Comparison of ENCODE assay signal across 1 cellular context in the genomic region with DNA sequence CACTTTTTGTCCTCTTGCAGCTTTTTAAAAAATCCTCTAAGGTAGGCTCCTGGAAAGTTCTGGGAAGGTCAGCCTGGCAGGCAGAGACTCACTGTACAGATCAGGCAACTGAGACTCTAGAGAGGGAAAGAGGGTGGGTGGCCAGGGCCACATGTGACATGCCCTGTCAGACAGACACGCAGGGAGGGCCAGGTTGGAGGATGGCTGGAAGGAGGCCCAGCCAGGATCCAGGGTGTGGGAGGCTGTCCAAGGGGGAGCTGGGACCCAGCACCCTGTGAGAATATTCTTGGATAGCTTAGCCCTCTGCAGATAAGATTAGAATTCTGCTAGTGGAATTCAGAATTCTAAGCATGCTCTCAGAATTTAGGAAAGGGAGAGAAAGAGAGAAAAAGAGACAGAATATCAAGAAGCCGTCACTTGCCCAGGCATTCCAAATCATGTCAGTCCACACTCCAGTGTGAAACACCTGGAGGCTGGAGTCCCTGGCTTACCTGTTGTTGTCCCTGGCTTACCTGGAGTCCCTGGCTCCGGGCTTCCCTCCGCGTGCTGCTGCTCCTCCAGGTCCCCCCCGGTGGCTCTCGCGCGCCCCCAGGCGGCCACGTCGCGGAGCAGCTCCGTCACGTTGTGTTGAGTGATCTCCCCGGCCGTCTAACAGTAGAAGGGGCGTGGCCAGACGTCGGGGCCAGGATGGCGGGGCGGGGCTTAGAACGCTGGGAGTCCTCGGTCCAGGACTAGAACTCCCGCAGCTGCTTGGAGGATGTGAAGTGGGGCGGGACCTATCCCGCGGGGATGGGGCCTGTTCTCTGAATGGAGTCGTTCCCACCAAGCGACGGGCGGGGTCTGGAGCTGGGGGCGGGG.
TF ChIP-seq lines count a peak whose summit lies in the region.

No MANE protein-coding gene starts in this region.

TF ChIP-seq in endothelial cell of umbilical vein, 7 proteins besides CTCF, POLR2A, EP300 and RAD21:
- TF ChIP-seq POLR2AphosphoS5 (IDR thresholded peaks at IDR 0.05; ENCODE audit: insufficient read depth, low read depth, low read length) (peak; percentile 25), MAX (IDR thresholded peaks at IDR 0.05; ENCODE audit: insufficient read depth, insufficient read length) (no peak)
